ENCODE assay signal across 9 cellular contexts in genomic region chr18:13435596-13436333, GRCh38.
DNase-seq lines count a peak whose midpoint lies in the region; ATAC-seq lines count a peak whose summit lies in the region.
"Had no signal": no experiment of that assay in that cellular context is flagged by ENCODE, and none has a peak within 500 bp of the region (broad histone marks: within the 10 kb centered on the region; RNA-seq: fewer than 3 reads in every experiment).

No MANE protein-coding gene starts in this region.

- peak; percentile 24 for DNase-seq in stimulated activated CD4-positive, alpha-beta T cell treated with anti-CD3 and anti-CD28 coated beads, Interleukin-4, amount 100 ng/mL, for 24 hours
- DNase-seq in stimulated activated CD4-positive, alpha-beta T cell treated with anti-CD3 and anti-CD28 coated beads, Interleukin-1b, Interleukin-23, amount 100 ng/mL, for 48 hours: no peak
- peak; percentile 92 for DNase-seq in iris pigment epithelial cell (ENCODE audit: low read depth)
- DNase-seq in left lobe of liver (ENCODE audit: low spot score): no peak
- no peak for DNase-seq in NCI-H2171 treated with DMSO at 0.1 percent for 48 hours (lab: John Stamatoyannopoulos, UW)
- DNase-seq: NCI-H1436 treated with DMSO at 0.1 percent for 48 hours had no signal

- peak overlapping the region; percentile 82 for H3K4me3 Mint-ChIP-seq in activated T-helper 17 cell treated with anti-CD3 and anti-CD28 coated beads, Interleukin-2, amount 50 U/mL, for 72 hours

- H3K4me1 Mint-ChIP-seq in activated T-helper 17 cell treated with anti-CD3 and anti-CD28 coated beads, Interleukin-2, amount 50 U/mL, for 72 hours: peaks cover 54% of the 10 kb centered on the region

- H3K9me3 Mint-ChIP-seq in activated T-helper 17 cell treated with anti-CD3 and anti-CD28 coated beads, Interleukin-2, amount 50 U/mL, for 72 hours: no peaks in the 10 kb centered on the region

- peak; percentile 44 for ATAC-seq in activated T-helper 17 cell treated with anti-CD3 and anti-CD28 coated beads, Interleukin-2, amount 50 U/mL, for 72 hours (replicated peaks)
- ATAC-seq in left lobe of liver (no peak), HG03354 (IDR thresholded peaks at IDR 0.05; ENCODE audit: poor library complexity, severe bottlenecking, unreplicated experiment) (no peak), GM21515 (IDR thresholded peaks at IDR 0.05; ENCODE audit: unreplicated experiment) (no peak)

- H3K27me3 Mint-ChIP-seq in activated T-helper 17 cell treated with anti-CD3 and anti-CD28 coated beads, Interleukin-2, amount 50 U/mL, for 72 hours: no peaks in the 10 kb centered on the region

- H3K36me3 Mint-ChIP-seq in activated T-helper 17 cell treated with anti-CD3 and anti-CD28 coated beads, Interleukin-2, amount 50 U/mL, for 72 hours (ENCODE audit: low read depth): peaks cover 17% of the 10 kb centered on the region

- peak overlapping the region; percentile 92 for H3K27ac Mint-ChIP-seq in activated T-helper 17 cell treated with anti-CD3 and anti-CD28 coated beads, Interleukin-2, amount 50 U/mL, for 72 hours

Comparison
In these comparisons a context has a peak if more than half of its experiments do, and no peak if none do; other contexts are left out.
1. DNase-seq: peak in stimulated activated CD4-positive, alpha-beta T cell treated with anti-CD3 and anti-CD28 coated beads, Interleukin-4, amount 100 ng/mL, for 24 hours (single experiment) and iris pigment epithelial cell (single experiment); none in stimulated activated CD4-positive, alpha-beta T cell treated with anti-CD3 and anti-CD28 coated beads, Interleukin-1b, Interleukin-23, amount 100 ng/mL, for 48 hours (single experiment), left lobe of liver (single experiment) and NCI-H2171 treated with DMSO at 0.1 percent for 48 hours (single experiment).